Comparison of ENCODE assay signal across 15 cellular contexts in the genomic region with DNA sequence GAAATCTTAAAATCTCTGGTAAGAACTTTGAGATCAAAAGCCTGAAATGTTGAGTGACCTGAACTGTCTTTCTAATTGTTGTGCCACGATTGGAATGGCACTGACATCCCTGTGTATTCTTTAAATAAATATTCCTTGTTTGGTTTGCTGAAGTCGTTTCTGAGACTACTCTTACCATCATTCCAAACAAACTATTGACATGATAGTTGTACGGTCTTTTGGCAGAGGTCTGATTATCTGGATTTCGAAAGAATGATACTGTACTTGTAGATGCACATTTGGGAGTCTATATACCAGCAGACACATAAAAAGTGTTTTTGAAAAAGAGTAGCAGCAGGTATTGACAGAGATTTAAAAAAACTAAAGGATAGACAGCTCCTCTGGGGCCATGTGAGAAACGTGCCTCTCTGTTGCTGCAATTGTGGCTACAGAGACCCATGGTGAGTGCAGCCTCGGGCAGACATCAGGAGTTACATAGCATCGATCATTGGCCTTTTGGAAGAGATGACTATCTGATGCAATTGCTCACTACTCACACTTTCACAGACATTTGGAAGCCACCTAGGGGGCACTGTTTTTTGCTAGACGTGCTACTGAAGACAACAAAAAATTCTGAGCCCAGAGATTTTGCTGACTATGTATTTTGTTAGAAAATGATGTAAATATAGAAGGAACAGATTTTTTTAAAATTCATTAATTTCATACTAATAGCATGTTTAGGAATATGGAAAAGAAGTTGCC.
DNase-seq lines count a peak whose midpoint lies in the region; ATAC-seq and TF ChIP-seq lines count a peak whose summit lies in the region.
"Had no signal": no experiment of that assay in that cellular context is flagged by ENCODE, and none has a peak within 500 bp of the region (broad histone marks: within the 10 kb centered on the region; RNA-seq: fewer than 3 reads in every experiment).

No MANE protein-coding gene starts in this region.

- DNase-seq in ELF-1 (ENCODE audit: low read depth, low spot score) (peak; percentile 44), M059J (ENCODE audit: low read depth) (peak; percentile 10), WERI-Rb-1 (no peak), breast epithelium (ENCODE audit: low spot score in 2 of 2) (no peak), RKO (ENCODE audit: low spot score) (no peak)
- DNase-seq: activated naive CD8-positive, alpha-beta T cell treated with anti-CD3 and anti-CD28 coated beads for 36 hours; activated T-cell treated with anti-CD3 and anti-CD28 coated beads for 4 hours; CD4-positive, alpha-beta T cell; NCI-H1436 treated with DMSO at 0.1 percent for 48 hours had no signal

- no peak overlapping the region for H3K4me3 ChIP-seq in WERI-Rb-1 (ENCODE audit: low read depth, low read length)
- H3K4me3 ChIP-seq in liver (ENCODE audit: low read depth in 1 of 3, low read length in 3 of 3) = no peak overlapping the region
- no peak overlapping the region for H3K4me3 ChIP-seq in breast epithelium

- peak; percentile 31; the same call in 1 of the 2 replicates for TF ChIP-seq CTCF in WERI-Rb-1 (IDR thresholded peaks at IDR 0.05; ENCODE audit: low read depth, low read length)
- TF ChIP-seq CTCF in liver (IDR thresholded peaks at IDR 0.05; ENCODE audit: low read depth, low read length, missing input control) = peak; percentile 30
- no peak for TF ChIP-seq CTCF in breast epithelium (IDR thresholded peaks at IDR 0.05)

- 26% methylated on average over 8 of the region's 8 CpGs for WGBS in liver

- H3K4me1 ChIP-seq in liver (ENCODE audit: control insufficient read depth in 4 of 4, insufficient read depth in 4 of 4, low read length in 3 of 4) (peaks cover 0 to 9% (median 1%) of the 10 kb centered on the region in 4 donors), breast epithelium (no peaks in the 10 kb centered on the region)

- TF ChIP-seq POLR2A in breast epithelium (IDR thresholded peaks at IDR 0.05) = no peak

- H3K27me3 ChIP-seq in WERI-Rb-1 (ENCODE audit: insufficient read depth, low read depth, severe bottlenecking) = no peaks in the 10 kb centered on the region
- no peaks in the 10 kb centered on the region for H3K27me3 ChIP-seq in liver (ENCODE audit: control insufficient read depth in 4 of 4, insufficient read depth in 4 of 4, low read length in 3 of 4)
- H3K27me3 ChIP-seq in breast epithelium = no peaks in the 10 kb centered on the region
- H3K27me3 ChIP-seq: neutrophil had no signal

- TF ChIP-seq RAD21 in liver (IDR thresholded peaks at IDR 0.05) = peak in 1 of 2 donors; percentile 41

- no peaks in the 10 kb centered on the region for H3K36me3 ChIP-seq in WERI-Rb-1
- no peaks in the 10 kb centered on the region for H3K36me3 ChIP-seq in liver (ENCODE audit: control insufficient read depth in 4 of 4, insufficient read depth in 3 of 4, low read depth in 1 of 4, low read length in 3 of 4)
- H3K36me3 ChIP-seq in breast epithelium = no peaks in the 10 kb centered on the region
- H3K36me3 ChIP-seq: neutrophil had no signal

- ATAC-seq in GM19035 (IDR thresholded peaks at IDR 0.05; ENCODE audit: unreplicated experiment) = no peak
- no peak for ATAC-seq in HG03432 (IDR thresholded peaks at IDR 0.05; ENCODE audit: unreplicated experiment)
- ATAC-seq: activated CD4-positive, CD25-positive, alpha-beta regulatory T cell treated with anti-CD3 and anti-CD28 coated beads, Interleukin-2, amount 50 U/mL, for 24 hours; SK-N-SH treated with all-trans-retinoic acid at 6 μM for 48 hours had no signal

- no peak overlapping the region for H3K27ac ChIP-seq in WERI-Rb-1
- no peak overlapping the region for H3K27ac ChIP-seq in liver (ENCODE audit: low read depth in 1 of 2, low read length in 2 of 2)
- H3K27ac ChIP-seq in breast epithelium = no peak overlapping the region
- H3K27ac ChIP-seq: neutrophil had no signal

- intact Hi-C loops in breast epithelium (cut with DNase I; ENCODE audit: low total_unique reads) = no loop called here

- H3K9ac ChIP-seq in liver (ENCODE audit: low read depth in 1 of 2, low read length in 2 of 2) = no peak overlapping the region

- no peaks in the 10 kb centered on the region for H3K9me3 ChIP-seq in WERI-Rb-1 (ENCODE audit: severe bottlenecking)
- H3K9me3 ChIP-seq in liver (ENCODE audit: control insufficient read depth in 4 of 4, low read length in 3 of 4) = no peaks in the 10 kb centered on the region
- H3K9me3 ChIP-seq in breast epithelium = no peaks in the 10 kb centered on the region
- H3K9me3 ChIP-seq: neutrophil had no signal

TF ChIP-seq in liver, 16 proteins besides CTCF, POLR2A, EP300 and RAD21:
- TF ChIP-seq NR2F2 (IDR thresholded peaks at IDR 0.05) (no peak), SP1 (IDR thresholded peaks at IDR 0.05) (peak; percentile 39), YY1 (IDR thresholded peaks at IDR 0.05) (peak; percentile 46), HNF4A (conservative IDR thresholded peaks at IDR 0.05) (peak; percentile 59 to 61), JUND (IDR thresholded peaks at IDR 0.05) (peak; percentile 24 to 55), MAX (IDR thresholded peaks at IDR 0.05) (no peak), FOXA1 (IDR thresholded peaks at IDR 0.05) (peak; percentile 6), HNF4G (IDR thresholded peaks at IDR 0.05) (no peak), RXRA (IDR thresholded peaks at IDR 0.05) (peak; percentile 52 to 57)
- TF ChIP-seq, protein P1, sequence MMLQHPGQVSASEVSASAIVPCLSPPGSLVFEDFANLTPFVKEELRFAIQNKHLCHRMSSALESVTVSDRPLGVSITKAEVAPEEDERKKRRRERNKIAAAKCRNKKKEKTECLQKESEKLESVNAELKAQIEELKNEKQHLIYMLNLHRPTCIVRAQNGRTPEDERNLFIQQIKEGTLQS (IDR thresholded peaks at IDR 0.05) = peak; percentile 78

Comparison
In these comparisons a context has a peak if more than half of its experiments do, and no peak if none do; other contexts are left out.
1. DNase-seq: peak in ELF-1 (single experiment) and M059J (single experiment); none in WERI-Rb-1 (single experiment), breast epithelium (0 of 2) and RKO (single experiment).
2. CTCF ChIP-seq: peak in WERI-Rb-1 (single experiment) and liver (single experiment); none in breast epithelium (0 of 3).